11 cellular contexts compared by ENCODE assay signal in the genomic region with DNA sequence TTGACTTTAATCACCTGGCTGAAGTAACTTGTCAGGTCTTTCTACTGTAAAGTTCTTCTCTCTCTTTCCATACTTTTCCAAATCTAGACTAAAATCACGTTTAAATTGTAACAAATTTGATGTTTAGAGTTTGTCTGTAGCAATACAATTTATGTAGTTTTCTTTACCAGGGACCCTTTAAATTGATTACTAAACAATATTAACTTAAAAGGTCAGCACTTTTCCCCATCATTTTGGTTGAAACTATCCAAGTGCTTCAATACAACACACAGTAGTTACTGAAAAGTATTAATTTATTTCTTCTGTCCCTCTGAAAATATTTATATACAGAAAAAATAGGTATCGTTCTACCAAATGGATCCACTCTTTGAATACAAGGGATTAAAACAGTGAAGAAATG.
"Had no signal": no experiment of that assay in that cellular context is flagged by ENCODE, and none has a peak within 500 bp of the region (broad histone marks: within the 10 kb centered on the region; RNA-seq: fewer than 3 reads in every experiment).

No MANE protein-coding gene starts in this region.

- FAIRE-seq: H1, H54 had no signal

- ATAC-seq: GM23338, HCT116 had no signal

- H3K9me3 ChIP-seq: HAP-1 had no signal

- H3K4me3 ChIP-seq: GM23248, GM23338, HAP-1 had no signal

- H3K4me2 ChIP-seq: GM23338 had no signal

- H3K27ac ChIP-seq: GM23248 had no signal

- H3K27ac Mint-ChIP-seq: GM23338, H9, HFFc6 had no signal

- H3K9ac ChIP-seq: GM23248 had no signal

- H3K36me3 ChIP-seq: HAP-1 had no signal

- H3K4me1 ChIP-seq: HAP-1 had no signal

- H2AFZ ChIP-seq: GM23248, GM23338 had no signal

- DNase-seq: GM23248, GOT3, H7, H9, HCEC 1CT, HFFc6 had no signal

- H3K4me3 Mint-ChIP-seq: GM23338, H9, HFFc6 had no signal
